Comparison of ENCODE assay signal across 27 cellular contexts in the genomic region with DNA sequence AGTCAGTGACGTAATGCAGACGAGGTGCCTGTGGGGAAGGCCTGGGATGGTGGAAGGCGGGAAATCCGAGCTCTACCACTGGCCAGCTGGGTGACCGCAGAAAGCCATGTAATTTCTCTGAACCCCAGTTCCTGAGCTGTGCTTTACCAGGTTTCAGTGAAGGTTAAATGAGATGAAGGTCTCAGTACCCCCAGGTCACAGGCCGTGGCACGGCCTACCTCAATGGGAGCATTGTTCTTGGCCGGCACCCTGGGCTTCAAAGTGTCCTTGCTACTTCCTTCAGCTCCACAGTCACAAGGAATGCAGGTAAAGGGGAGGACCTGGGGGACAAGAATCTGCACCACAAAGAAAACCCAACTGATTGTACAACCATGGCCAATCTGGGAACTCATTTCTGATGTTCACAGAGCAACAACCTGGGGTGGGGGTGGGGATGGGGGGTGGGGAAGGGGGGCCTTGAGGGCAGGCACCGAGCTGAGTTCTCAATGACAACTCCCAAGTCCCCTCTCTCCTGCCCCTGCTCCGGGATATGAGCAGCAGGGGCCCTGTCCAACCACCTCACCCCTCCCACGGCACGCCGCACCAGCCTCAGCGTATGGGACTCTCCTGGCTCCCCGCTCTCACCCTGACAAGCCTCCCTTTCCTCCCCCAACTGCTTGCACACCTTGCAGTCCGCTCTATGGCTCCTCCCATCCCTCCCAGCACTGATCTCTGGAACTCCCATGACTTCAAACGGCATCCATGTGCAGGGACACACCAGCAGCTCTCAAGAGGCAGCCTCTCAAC. TPM values are rescaled to one million over a fixed set of nuclear protein-coding genes. Genes with fewer than 3 reads are reported as not detected.
DNase-seq lines count a peak whose midpoint lies in the region; ATAC-seq and TF ChIP-seq lines count a peak whose summit lies in the region.
"Had no signal": no experiment of that assay in that cellular context is flagged by ENCODE, and none has a peak within 500 bp of the region (broad histone marks: within the 10 kb centered on the region; RNA-seq: fewer than 3 reads in every experiment).

No MANE protein-coding gene starts in this region.

- no peaks in the 10 kb centered on the region for H3K27me3 ChIP-seq in CD4-positive, CD25-positive, alpha-beta regulatory T cell (ENCODE audit: control insufficient read depth, insufficient read depth, low read length)
- H3K27me3 ChIP-seq in HUES64 (ENCODE audit: insufficient read depth, low read length): no peaks in the 10 kb centered on the region
- no peaks in the 10 kb centered on the region for H3K27me3 ChIP-seq in endodermal cell (ENCODE audit: control insufficient read depth, insufficient read depth, low read length, poor library complexity, severe bottlenecking)
- H3K27me3 ChIP-seq in CD8-positive, alpha-beta memory T cell (ENCODE audit: insufficient read depth, low read length, poor library complexity, severe bottlenecking): no peaks in the 10 kb centered on the region
- H3K27me3 ChIP-seq: esophagus squamous epithelium, gastroesophageal sphincter, upper lobe of right lung had no signal

- ATAC-seq in CD4-positive, CD25-positive, alpha-beta regulatory T cell (ENCODE audit: low read depth in 2 of 2): no peak
- ATAC-seq in GM19455 (IDR thresholded peaks at IDR 0.05; ENCODE audit: unreplicated experiment): no peak
- ATAC-seq in natural killer cell: no peak
- ATAC-seq: gastroesophageal sphincter; left cardiac atrium; naive thymus-derived CD4-positive, alpha-beta T cell; sciatic nerve; upper lobe of right lung had no signal

- peaks cover 12 to 34% (median 16%) of the 10 kb centered on the region in 4 donors for H3K4me1 Mint-ChIP-seq in CD4-positive, CD25-positive, alpha-beta regulatory T cell
- peaks cover 54% of the 10 kb centered on the region for H3K4me1 Mint-ChIP-seq in endodermal cell
- peaks cover 45% of the 10 kb centered on the region for H3K4me1 Mint-ChIP-seq in neural crest cell
- H3K4me1 Mint-ChIP-seq in natural killer cell: peaks cover 25 to 27% of the 10 kb centered on the region in 2 donors
- peaks cover 9 to 34% (median 19%) of the 10 kb centered on the region in 3 donors for H3K4me1 Mint-ChIP-seq in CD8-positive, alpha-beta memory T cell
- H3K4me1 Mint-ChIP-seq: activated CD4-positive, alpha-beta T cell treated with anti-CD3 and anti-CD28 coated beads, Interleukin-2, amount 10 ng/mL, durations not matched to agents 7 days and 5 days had no signal

- DNase-seq in CD4-positive, CD25-positive, alpha-beta regulatory T cell: no peak
- DNase-seq in endodermal cell (peak; percentile 79), neural crest cell (ENCODE audit: low read depth, low spot score) (no peak), natural killer cell (no peak), HK-2 (ENCODE audit: unreplicated experiment) (no peak)
- no peak for DNase-seq in CD8-positive, alpha-beta memory T cell
- DNase-seq: ACHN; activated CD4-positive, alpha-beta T cell treated with anti-CD3 and anti-CD28 coated beads, Interleukin-2, amount 10 ng/mL, durations not matched to agents 7 days and 5 days; C1 segment of cervical spinal cord; DMS153; effector memory CD4-positive, alpha-beta T cell; esophagus squamous epithelium; GDM1; left cardiac atrium; naive thymus-derived CD4-positive, alpha-beta T cell; NCI-H1417 treated with DMSO at 0.1 percent for 48 hours; NCI-H526; stimulated activated CD4-positive, alpha-beta T cell treated with anti-CD3 and anti-CD28 coated beads, Interleukin-15, amount 100 ng/mL, for 24 hours; T-helper 2 cell; upper lobe of right lung had no signal

- H3K4me3 ChIP-seq in CD4-positive, CD25-positive, alpha-beta regulatory T cell (ENCODE audit: low read depth, low read length): no peak overlapping the region
- H3K4me3 ChIP-seq in HUES64 (ENCODE audit: low read length) (no peak overlapping the region), endodermal cell (ENCODE audit: low read length) (no peak overlapping the region)
- no peak overlapping the region for H3K4me3 ChIP-seq in CD8-positive, alpha-beta memory T cell (ENCODE audit: low read length)
- H3K4me3 ChIP-seq: esophagus squamous epithelium, gastroesophageal sphincter, SK-N-MC, upper lobe of right lung had no signal

- H3K4me3 Mint-ChIP-seq in CD4-positive, CD25-positive, alpha-beta regulatory T cell: no peak overlapping the region
- H3K4me3 Mint-ChIP-seq in endodermal cell (no peak overlapping the region), neural crest cell (peak overlapping the region; percentile 43), natural killer cell (no peak overlapping the region)
- H3K4me3 Mint-ChIP-seq in CD8-positive, alpha-beta memory T cell: no peak overlapping the region
- H3K4me3 Mint-ChIP-seq: activated CD4-positive, alpha-beta T cell treated with anti-CD3 and anti-CD28 coated beads, Interleukin-2, amount 10 ng/mL, durations not matched to agents 7 days and 5 days; IgD-negative memory B cell; naive thymus-derived CD4-positive, alpha-beta T cell had no signal

- no peaks in the 10 kb centered on the region for H3K4me1 ChIP-seq in CD4-positive, CD25-positive, alpha-beta regulatory T cell (ENCODE audit: control insufficient read depth, insufficient read depth, low read length, poor library complexity, severe bottlenecking)
- H3K4me1 ChIP-seq in HUES64 (ENCODE audit: insufficient read depth, low read length) (peaks cover 24% of the 10 kb centered on the region), endodermal cell (ENCODE audit: control insufficient read depth, insufficient read depth, low read length) (peaks cover 27% of the 10 kb centered on the region)
- H3K4me1 ChIP-seq in CD8-positive, alpha-beta memory T cell (ENCODE audit: insufficient read depth, low read length): peaks cover 4% of the 10 kb centered on the region

- H3K27ac Mint-ChIP-seq in CD4-positive, CD25-positive, alpha-beta regulatory T cell: peak overlapping the region in 2 of 3 donors; percentile 35 to 80
- H3K27ac Mint-ChIP-seq in endodermal cell (peak overlapping the region; percentile 71), neural crest cell (ENCODE audit: unreplicated experiment) (peak overlapping the region; percentile 54), natural killer cell (no peak overlapping the region)
- H3K27ac Mint-ChIP-seq in CD8-positive, alpha-beta memory T cell: no peak overlapping the region
- H3K27ac Mint-ChIP-seq: activated CD4-positive, alpha-beta T cell treated with anti-CD3 and anti-CD28 coated beads, Interleukin-2, amount 10 ng/mL, durations not matched to agents 7 days and 5 days; activated T-helper 2 cell treated with anti-CD3 and anti-CD28 coated beads, Interferon-gamma antibody, Interleukin-2, Interleukin-4, amounts not matched to agents 10 μg/mL and 5 μg/mL and 100 μg/mL, durations not matched to agents 14 hours and 24 hours and 36 hours had no signal

- peaks cover 7% of the 10 kb centered on the region for H3K36me3 Mint-ChIP-seq in CD4-positive, CD25-positive, alpha-beta regulatory T cell
- H3K36me3 Mint-ChIP-seq in endodermal cell (ENCODE audit: low read depth) (peaks cover 17% of the 10 kb centered on the region), neural crest cell (ENCODE audit: low read depth) (no peaks in the 10 kb centered on the region), natural killer cell (no peaks in the 10 kb centered on the region)
- H3K36me3 Mint-ChIP-seq in CD8-positive, alpha-beta memory T cell: peaks cover 0 to 13% (median 9%) of the 10 kb centered on the region in 3 donors

- WGBS in HUES64: 46% methylated on average over 17 of the region's 17 CpGs
- 81 to 82% methylated on average over 13 to 16 of the region's 17 CpGs for WGBS in endodermal cell (ENCODE audit: insufficient coverage in 1 of 2, insufficient read length in 1 of 2), 2 experiments

- CTCF ChIA-PET in CD8-positive, alpha-beta memory T cell (lab: Charles Lee): no interaction called here

- no peaks in the 10 kb centered on the region for H3K27me3 Mint-ChIP-seq in CD4-positive, CD25-positive, alpha-beta regulatory T cell
- H3K27me3 Mint-ChIP-seq in endodermal cell (ENCODE audit: insufficient read depth) (no peaks in the 10 kb centered on the region), neural crest cell (ENCODE audit: low read depth) (no peaks in the 10 kb centered on the region), natural killer cell (ENCODE audit: low read depth in 2 of 2) (no peaks in the 10 kb centered on the region)
- peaks cover 0 to 1% of the 10 kb centered on the region in 2 donors for H3K27me3 Mint-ChIP-seq in CD8-positive, alpha-beta memory T cell
- H3K27me3 Mint-ChIP-seq: activated CD4-positive, alpha-beta T cell treated with anti-CD3 and anti-CD28 coated beads, Interleukin-2, amount 10 ng/mL, durations not matched to agents 7 days and 5 days; IgD-negative memory B cell; naive thymus-derived CD4-positive, alpha-beta T cell had no signal

- POLR2A ChIA-PET in CD8-positive, alpha-beta memory T cell (lab: Charles Lee): no interaction called here

- no peaks in the 10 kb centered on the region for H3K9me3 Mint-ChIP-seq in CD4-positive, CD25-positive, alpha-beta regulatory T cell
- H3K9me3 Mint-ChIP-seq in endodermal cell (no peaks in the 10 kb centered on the region), neural crest cell (no peaks in the 10 kb centered on the region), natural killer cell (no peaks in the 10 kb centered on the region)
- no peaks in the 10 kb centered on the region for H3K9me3 Mint-ChIP-seq in CD8-positive, alpha-beta memory T cell
- H3K9me3 Mint-ChIP-seq: activated CD4-positive, alpha-beta T cell treated with anti-CD3 and anti-CD28 coated beads, Interleukin-2, amount 10 ng/mL, durations not matched to agents 7 days and 5 days; activated T-helper 2 cell treated with anti-CD3 and anti-CD28 coated beads, Interferon-gamma antibody, Interleukin-2, Interleukin-4, amounts not matched to agents 10 μg/mL and 5 μg/mL and 100 μg/mL, durations not matched to agents 14 hours and 24 hours and 36 hours; IgD-negative memory B cell; naive thymus-derived CD4-positive, alpha-beta T cell had no signal

- no peak overlapping the region for H3K27ac ChIP-seq in CD4-positive, CD25-positive, alpha-beta regulatory T cell (ENCODE audit: insufficient read depth, low read length, poor library complexity, severe bottlenecking)
- H3K27ac ChIP-seq in HUES64 (ENCODE audit: low read depth, low read length): peak overlapping the region; percentile 29; the same call in 1 of the 2 replicates
- H3K27ac ChIP-seq in endodermal cell (ENCODE audit: low read depth, low read length): no peak overlapping the region
- H3K27ac ChIP-seq in CD8-positive, alpha-beta memory T cell (ENCODE audit: low read depth, low read length): no peak overlapping the region
- H3K27ac ChIP-seq: esophagus squamous epithelium, gastroesophageal sphincter, SK-N-MC, upper lobe of right lung had no signal

- peaks cover 8% of the 10 kb centered on the region for H3K36me3 ChIP-seq in CD4-positive, CD25-positive, alpha-beta regulatory T cell (ENCODE audit: control insufficient read depth, insufficient read depth, low read length)
- peaks cover 3% of the 10 kb centered on the region for H3K36me3 ChIP-seq in HUES64 (ENCODE audit: insufficient read depth, low read length)
- no peaks in the 10 kb centered on the region for H3K36me3 ChIP-seq in endodermal cell (ENCODE audit: control insufficient read depth, insufficient read depth, low read length)
- H3K36me3 ChIP-seq in CD8-positive, alpha-beta memory T cell (ENCODE audit: insufficient read depth, low read length): no peaks in the 10 kb centered on the region
- H3K36me3 ChIP-seq: upper lobe of right lung had no signal

- no peak for TF ChIP-seq CTCF in endodermal cell (conservative IDR thresholded peaks at IDR 0.05)
- TF ChIP-seq CTCF in neural crest cell (conservative IDR thresholded peaks at IDR 0.05): no peak
- TF ChIP-seq CTCF in natural killer cell (IDR thresholded peaks at IDR 0.05): no peak

- H3K9ac ChIP-seq in HUES64 (ENCODE audit: low read depth, low read length): no peak overlapping the region
- no peak overlapping the region for H3K9ac ChIP-seq in endodermal cell (ENCODE audit: extremely low read depth, low read length, poor library complexity, severe bottlenecking)

- intact Hi-C loops in natural killer cell (cut with micrococcal nuclease): no loop called here

- no peaks in the 10 kb centered on the region for H3K9me3 ChIP-seq in CD4-positive, CD25-positive, alpha-beta regulatory T cell (ENCODE audit: control insufficient read depth in 2 of 2, low read length in 2 of 2)
- H3K9me3 ChIP-seq in HUES64 (ENCODE audit: insufficient read depth, low read depth, low read length) (no peaks in the 10 kb centered on the region), endodermal cell (ENCODE audit: control insufficient read depth, low read length) (no peaks in the 10 kb centered on the region)
- H3K9me3 ChIP-seq in CD8-positive, alpha-beta memory T cell (ENCODE audit: low read length): no peaks in the 10 kb centered on the region
- H3K9me3 ChIP-seq: esophagus squamous epithelium, gastroesophageal sphincter, upper lobe of right lung had no signal

RNA-seq across cellular contexts. Expression of gene ARFGAP3, which starts 59.1 kb away (rescaled TPM):
- total RNA-seq in CD4-positive, CD25-positive, alpha-beta regulatory T cell: 28.8 TPM
- polyA plus RNA-seq in CD4-positive, CD25-positive, alpha-beta regulatory T cell: 10 to 100 TPM; 27.1 to 31.0 (median 29.3) TPM
- 10.7 TPM for polyA plus RNA-seq in HUES64 (2013, experiment 1 of 2)
- polyA plus RNA-seq in HUES64 (2013, experiment 2 of 2): 16.4 TPM
- 10 to 100 TPM; 20.5 to 36.9 TPM for total RNA-seq in endodermal cell
- 30.6 TPM for polyA plus RNA-seq in endodermal cell (2013, experiment 1 of 2)
- polyA plus RNA-seq in endodermal cell (2013, experiment 2 of 2): 32.2 TPM
- 28.4 and 29.9 TPM in 2 replicates for total RNA-seq in neural crest cell
- total RNA-seq in natural killer cell: 10 to 100 TPM; 46.3 to 58.0 (median 53.8) TPM
- total RNA-seq in CD8-positive, alpha-beta memory T cell: 10 to 100 TPM; 32.2 to 33.0 TPM
- 50.0 TPM for polyA plus RNA-seq in CD8-positive, alpha-beta memory T cell

Comparison
In these comparisons a context has a peak if more than half of its experiments do, and no peak if none do; other contexts are left out.
1. H3K27ac Mint-ChIP-seq: peak in CD4-positive, CD25-positive, alpha-beta regulatory T cell (2 of 3), endodermal cell (single experiment) and neural crest cell (single experiment); none in natural killer cell (0 of 2) and CD8-positive, alpha-beta memory T cell (0 of 8).